In the genomic region with DNA sequence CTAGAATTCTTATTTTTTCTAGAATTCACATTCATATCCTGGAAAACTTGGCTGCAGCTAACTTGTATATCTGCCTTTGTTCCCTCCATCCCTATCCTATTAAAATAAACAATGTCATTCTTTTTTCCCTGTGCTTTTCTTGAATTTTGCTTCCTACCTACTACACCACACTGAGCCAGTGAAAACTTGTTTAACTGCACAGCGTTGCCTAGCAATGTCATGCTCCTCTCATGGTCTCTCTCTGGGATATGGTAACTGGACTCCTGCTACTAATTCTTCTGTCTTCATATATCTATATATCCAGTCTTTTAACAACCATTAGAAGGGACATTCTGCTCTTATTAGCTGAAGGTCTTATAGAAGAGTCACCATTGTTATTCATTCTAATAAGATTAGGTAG, we compare ENCODE assay signal across 18 cellular contexts.
"Had no signal": no experiment of that assay in that cellular context is flagged by ENCODE, and none has a peak within 500 bp of the region (broad histone marks: within the 10 kb centered on the region; RNA-seq: fewer than 3 reads in every experiment).

No MANE protein-coding gene starts in this region.

- H3K4me3 ChIP-seq: adrenal gland, esophagus muscularis mucosa, gastroesophageal sphincter, heart left ventricle, ovary, right lobe of liver had no signal

- H3K9me3 ChIP-seq: adrenal gland, esophagus muscularis mucosa, gastroesophageal sphincter, heart left ventricle, ovary, right lobe of liver had no signal

- H3K27me3 ChIP-seq: adrenal gland, esophagus muscularis mucosa, gastroesophageal sphincter, heart left ventricle, ovary, right lobe of liver had no signal

- H3K4me1 ChIP-seq: adrenal gland, esophagus muscularis mucosa, gastroesophageal sphincter, heart left ventricle, right lobe of liver had no signal

- FAIRE-seq: bronchial epithelial cell, small intestine had no signal

- DNase-seq: activated CD4-positive, alpha-beta T cell treated with anti-CD3 and anti-CD28 coated beads, Interleukin-2, amount 50 U/mL, for 48 hours; activated gamma-delta T cell; adrenal gland; cerebellar nuclear complex; cortex of kidney; effector CD4-positive, alpha-beta T cell; heart left ventricle; left ventricle myocardium superior; ovary; right lobe of liver; small intestine; stimulated activated CD4-positive, alpha-beta T cell treated with anti-CD3 and anti-CD28 coated beads, Interleukin-15, amount 100 ng/mL, for 24 hours; stimulated activated CD4-positive, alpha-beta T cell treated with anti-CD3 and anti-CD28 coated beads, Interleukin-2, amount 100 ng/mL, for 48 hours; trophoblast cell had no signal

- H3K27ac ChIP-seq: adrenal gland, esophagus muscularis mucosa, gastroesophageal sphincter, heart left ventricle, ovary, right lobe of liver had no signal

- ATAC-seq: activated naive CD4-positive, alpha-beta T cell treated with anti-CD3 and anti-CD28 coated beads, Interleukin-2, amount 50 U/mL, for 72 hours; gastroesophageal sphincter; heart left ventricle; left ventricle myocardium superior; right lobe of liver had no signal

- H3K36me3 ChIP-seq: adrenal gland, esophagus muscularis mucosa, gastroesophageal sphincter, heart left ventricle, ovary, right lobe of liver had no signal
